8 cellular contexts compared by ENCODE assay signal in the genomic region with DNA sequence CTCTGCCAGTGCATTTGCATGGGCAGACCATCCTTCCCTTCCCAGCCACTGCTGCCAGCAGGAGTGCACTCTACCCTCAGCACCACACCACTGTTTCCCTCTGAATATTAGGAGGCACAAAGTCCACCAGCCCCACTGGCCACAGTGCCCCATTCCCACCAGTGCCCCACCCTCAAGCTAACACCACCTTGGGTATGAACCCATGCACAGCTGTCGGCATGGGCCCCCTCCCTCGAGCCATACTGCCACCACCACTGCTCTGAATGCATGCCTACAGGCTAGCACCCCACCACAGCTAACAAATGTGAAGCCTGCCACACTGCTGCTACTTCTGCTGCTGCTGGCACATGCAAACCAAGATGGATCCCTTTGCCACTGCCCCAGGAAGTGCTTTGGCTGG.
"Had no signal": no experiment of that assay in that cellular context is flagged by ENCODE, and none has a peak within 500 bp of the region (broad histone marks: within the 10 kb centered on the region; RNA-seq: fewer than 3 reads in every experiment).

No MANE protein-coding gene starts in this region.

- H3K27ac ChIP-seq: HL-60 had no signal

- H3K27me3 Mint-ChIP-seq: IgD-negative memory B cell had no signal

- H3K9me3 Mint-ChIP-seq: GM23338, H9 had no signal

- FAIRE-seq: H1, H54, HepG2 had no signal

- ATAC-seq: GM23338, HepG2 had no signal

- H3K4me1 Mint-ChIP-seq: GM23338, H9, IgD-negative memory B cell had no signal

- H3K4me3 ChIP-seq: GM23338 had no signal

- DNase-seq: H9, HCEC 1CT had no signal

- H3K27ac Mint-ChIP-seq: GM23338, H9, IgD-negative memory B cell had no signal

- H3K36me3 Mint-ChIP-seq: IgD-negative memory B cell had no signal

- H3K4me3 Mint-ChIP-seq: GM23338, H9, IgD-negative memory B cell had no signal
